ENCODE assay signal across 26 cellular contexts in the genomic region with DNA sequence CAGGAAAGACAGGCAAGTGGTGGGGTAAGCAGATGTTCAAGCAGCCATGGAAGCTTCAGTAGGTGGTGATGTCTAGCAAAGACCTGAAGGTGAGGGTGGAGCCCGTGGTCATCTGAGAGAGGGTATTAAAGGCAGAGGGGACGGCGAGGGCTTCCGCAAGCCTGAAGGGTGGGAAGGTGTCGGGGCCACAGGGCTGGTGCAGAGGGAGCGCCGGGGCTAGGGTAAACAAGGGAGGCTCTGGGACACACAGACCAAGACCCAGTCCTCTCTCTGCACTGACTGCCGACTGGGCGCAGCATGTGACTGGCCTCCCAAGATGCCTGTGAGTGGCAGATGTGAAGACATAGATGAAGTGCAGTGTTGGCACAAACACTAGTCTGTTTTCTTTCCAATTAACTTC.
DNase-seq lines count a peak whose midpoint lies in the region; ATAC-seq, FAIRE-seq and TF ChIP-seq lines count a peak whose summit lies in the region.
"Had no signal": no experiment of that assay in that cellular context is flagged by ENCODE, and none has a peak within 500 bp of the region (broad histone marks: within the 10 kb centered on the region; RNA-seq: fewer than 3 reads in every experiment).

No MANE protein-coding gene starts in this region.

- peaks cover 7% of the 10 kb centered on the region for H3K4me1 Mint-ChIP-seq in astrocyte (ENCODE audit: low read depth, unreplicated experiment)
- H3K4me1 Mint-ChIP-seq in nephron, result peaks cover 25% of the 10 kb centered on the region

- H3K9ac ChIP-seq in SK-N-SH, result no peak overlapping the region
- H3K9ac ChIP-seq in astrocyte (ENCODE audit: low read length), result no peak overlapping the region

- H3K36me3 Mint-ChIP-seq in astrocyte (ENCODE audit: low read depth, unreplicated experiment) (peaks cover 2% of the 10 kb centered on the region), nephron (ENCODE audit: low read depth) (no peaks in the 10 kb centered on the region)
- H3K36me3 Mint-ChIP-seq: CD14-positive monocyte had no signal

- H3K27me3 ChIP-seq in SK-N-SH (ENCODE audit: insufficient read depth), result no peaks in the 10 kb centered on the region
- no peaks in the 10 kb centered on the region for H3K27me3 ChIP-seq in astrocyte (ENCODE audit: insufficient read depth, low read length)
- no peaks in the 10 kb centered on the region for H3K27me3 ChIP-seq in MG63
- H3K27me3 ChIP-seq: BE2C, SJCRH30 had no signal

- H3K4me3 ChIP-seq in SK-N-SH (ENCODE audit: low read depth in 2 of 2, low read length in 1 of 2) (no peak overlapping the region), astrocyte (ENCODE audit: insufficient read depth, low read depth, low read length) (no peak overlapping the region), MG63 (no peak overlapping the region)
- H3K4me3 ChIP-seq: K562, SJCRH30 had no signal

- 95% methylated on average over 9 of the region's 9 CpGs for WGBS in SK-N-SH (ENCODE audit: low lambda C conversion rate)

- H3K27me3 Mint-ChIP-seq in astrocyte (ENCODE audit: low read depth, unreplicated experiment) (no peaks in the 10 kb centered on the region), nephron (ENCODE audit: low read depth) (peaks cover 11% of the 10 kb centered on the region)

- no peak for TF ChIP-seq CTCF in SK-N-SH (IDR thresholded peaks at IDR 0.05)
- TF ChIP-seq CTCF in astrocyte (IDR thresholded peaks at IDR 0.05; ENCODE audit: insufficient read depth, low read depth, low read length), result no peak
- TF ChIP-seq CTCF in nephron (IDR thresholded peaks at IDR 0.05; ENCODE audit: unreplicated experiment in 3 of 3), result no peak

- CTCF ChIA-PET in SK-N-SH (lab: Yijun Ruan, JAX), result interaction anchor here (1.4 to 16.2 kb wide), 5 partner anchors 295 to 562 kb away, joined by 4 to 275 read pairs (median 7); no protein-coding TSS in a partner anchor

- H3K27ac ChIP-seq in SK-N-SH (ENCODE audit: low read depth in 2 of 2, low read length in 1 of 2) (peak overlapping the region in 1 of 2 experiments; percentile 29; a peak in 1 of 4 replicates), astrocyte (ENCODE audit: low read depth, low read length) (no peak overlapping the region)
- H3K27ac ChIP-seq: 22Rv1, SJCRH30 had no signal

- no peak for DNase-seq in SK-N-SH
- no peak for DNase-seq in astrocyte (ENCODE audit: low read depth)
- DNase-seq in midbrain (lab: John Stamatoyannopoulos, UW), result no peak
- DNase-seq in NCI-H1417 treated with DMSO at 0.1 percent for 48 hours (lab: John Stamatoyannopoulos, UW), result no peak
- DNase-seq in MG63, result no peak
- DNase-seq: ACHN; BE2C; DMS153; DND-41; MM.1S; NCI-H1694; NCI-H2029 treated with DMSO at 0.1 percent for 48 hours; NCI-H446 treated with DMSO at 0.1 percent for 48 hours; NCI-H526; NCI-H82; NK-92 treated with Interleukin-12 subunit alpha and Interleukin-12 subunit beta, amount 100 ng/mL, for 24 hours; SJCRH30 had no signal

- H3K4me2 ChIP-seq in SK-N-SH (no peak overlapping the region), astrocyte (ENCODE audit: low read length) (no peak overlapping the region)

- peaks cover 7 to 14% of the 10 kb centered on the region in 2 experiments; a peak in 2 of 4 replicates for H3K4me1 ChIP-seq in SK-N-SH (ENCODE audit: control insufficient read depth in 1 of 2, insufficient read depth in 2 of 2, low read depth in 1 of 2, low read length in 1 of 2)
- H3K4me1 ChIP-seq in astrocyte (ENCODE audit: insufficient read depth, low read length), result peaks cover 4% of the 10 kb centered on the region
- H3K4me1 ChIP-seq: SJCRH30 had no signal

- H3K9me3 Mint-ChIP-seq in astrocyte (ENCODE audit: unreplicated experiment) (no peaks in the 10 kb centered on the region), nephron (no peaks in the 10 kb centered on the region)
- H3K9me3 Mint-ChIP-seq: CD14-positive monocyte had no signal

- no peak for ATAC-seq in SK-N-SH treated with all-trans-retinoic acid at 6 μM for 48 hours
- ATAC-seq: HepG2, K562, Right ventricle myocardium inferior had no signal

- no peak for TF ChIP-seq RAD21 in SK-N-SH (IDR thresholded peaks at IDR 0.05; ENCODE audit: low read length)

- H3K9me3 ChIP-seq in SK-N-SH (no peaks in the 10 kb centered on the region), astrocyte (ENCODE audit: insufficient read depth, low read depth, low read length) (no peaks in the 10 kb centered on the region), MG63 (no peaks in the 10 kb centered on the region)
- H3K9me3 ChIP-seq: BE2C, SJCRH30 had no signal

- H3K27ac Mint-ChIP-seq in astrocyte (ENCODE audit: unreplicated experiment), result peak overlapping the region; percentile 77
- peak overlapping the region in 2 of 3 experiments; percentile 7 to 13 for H3K27ac Mint-ChIP-seq in nephron

- H4K20me1 ChIP-seq in SK-N-SH (ENCODE audit: insufficient read depth) (no peaks in the 10 kb centered on the region), astrocyte (ENCODE audit: insufficient read depth, low read length) (no peaks in the 10 kb centered on the region)

- H2AFZ ChIP-seq in SK-N-SH (ENCODE audit: low read depth), result no peak overlapping the region
- no peak overlapping the region for H2AFZ ChIP-seq in astrocyte (ENCODE audit: low read depth, low read length)

- H3F3A ChIP-seq in SK-N-SH (replicated peaks; ENCODE audit: insufficient read depth), result peaks cover 5% of the 10 kb centered on the region

- H3K79me2 ChIP-seq in SK-N-SH (ENCODE audit: insufficient read depth) (no peaks in the 10 kb centered on the region), astrocyte (ENCODE audit: insufficient read depth, low read length) (no peaks in the 10 kb centered on the region)

- H3K36me3 ChIP-seq in SK-N-SH (replicated peaks in 1 of 2; ENCODE audit: control insufficient read depth in 1 of 2, insufficient read depth in 2 of 2, low read length in 1 of 2) (no peaks in the 10 kb centered on the region), astrocyte (ENCODE audit: insufficient read depth, low read length) (no peaks in the 10 kb centered on the region), MG63 (no peaks in the 10 kb centered on the region)
- H3K36me3 ChIP-seq: BE2C, SJCRH30 had no signal

- FAIRE-seq in astrocyte (lab: Jason Lieb, UNC), result no peak
- FAIRE-seq: GM12892, H54, HepG2, K562 had no signal

- no peak overlapping the region for H3K4me3 Mint-ChIP-seq in astrocyte (ENCODE audit: unreplicated experiment)
- no peak overlapping the region for H3K4me3 Mint-ChIP-seq in nephron
- H3K4me3 Mint-ChIP-seq: CD14-positive monocyte had no signal

- TF ChIP-seq EP300 in SK-N-SH (IDR thresholded peaks at IDR 0.05; ENCODE audit: borderline replicate concordance in 1 of 2, low read depth in 1 of 2, low read length in 1 of 2), result no peak

- POLR2A ChIA-PET in SK-N-SH (lab: Yijun Ruan, JAX), result no interaction called here

- H3K9me2 ChIP-seq in SK-N-SH, result no peaks in the 10 kb centered on the region

TF ChIP-seq in SK-N-SH, 30 proteins besides CTCF, POLR2A, EP300 and RAD21:
- no peak for TF ChIP-seq FOSL2 (IDR thresholded peaks at IDR 0.05; ENCODE audit: borderline replicate concordance, low read depth)
- no peak for TF ChIP-seq RXRA (IDR thresholded peaks at IDR 0.05; ENCODE audit: borderline replicate concordance, low read depth)
- no peak for TF ChIP-seq FOXM1 (IDR thresholded peaks at IDR 0.05; ENCODE audit: low read depth)
- TF ChIP-seq, protein P1, sequence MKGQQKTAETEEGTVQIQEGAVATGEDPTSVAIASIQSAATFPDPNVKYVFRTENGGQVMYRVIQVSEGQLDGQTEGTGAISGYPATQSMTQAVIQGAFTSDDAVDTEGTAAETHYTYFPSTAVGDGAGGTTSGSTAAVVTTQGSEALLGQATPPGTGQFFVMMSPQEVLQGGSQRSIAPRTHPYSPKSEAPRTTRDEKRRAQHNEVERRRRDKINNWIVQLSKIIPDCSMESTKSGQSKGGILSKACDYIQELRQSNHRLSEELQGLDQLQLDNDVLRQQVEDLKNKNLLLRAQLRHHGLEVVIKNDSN (IDR thresholded peaks at IDR 0.05; ENCODE audit: borderline replicate concordance, low read depth), result 0 out of 2 replicates have a peak, but pooled peaks have one; percentile 20
- TF ChIP-seq, protein P2, sequence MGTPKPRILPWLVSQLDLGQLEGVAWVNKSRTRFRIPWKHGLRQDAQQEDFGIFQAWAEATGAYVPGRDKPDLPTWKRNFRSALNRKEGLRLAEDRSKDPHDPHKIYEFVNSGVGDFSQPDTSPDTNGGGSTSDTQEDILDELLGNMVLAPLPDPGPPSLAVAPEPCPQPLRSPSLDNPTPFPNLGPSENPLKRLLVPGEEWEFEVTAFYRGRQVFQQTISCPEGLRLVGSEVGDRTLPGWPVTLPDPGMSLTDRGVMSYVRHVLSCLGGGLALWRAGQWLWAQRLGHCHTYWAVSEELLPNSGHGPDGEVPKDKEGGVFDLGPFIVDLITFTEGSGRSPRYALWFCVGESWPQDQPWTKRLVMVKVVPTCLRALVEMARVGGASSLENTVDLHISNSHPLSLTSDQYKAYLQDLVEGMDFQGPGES (IDR thresholded peaks at IDR 0.05; ENCODE audit: low read depth, low read length), result no peak
- no peak for TF ChIP-seq GATA2 (CRISPR knock-in tag; IDR thresholded peaks at IDR 0.05)

TF ChIP-seq in SK-N-SH treated with all-trans-retinoic acid at 6 μM for 48 hours, 23 proteins besides CTCF, POLR2A, EP300 and RAD21 (continues in another document):
- no peak for TF ChIP-seq ESRRG (CRISPR knock-in tag; IDR thresholded peaks at IDR 0.05)
- TF ChIP-seq TCF4 (CRISPR knock-in tag; IDR thresholded peaks at IDR 0.05; ENCODE audit: borderline replicate concordance), result no peak
- no peak for TF ChIP-seq ZNF565 (CRISPR knock-in tag; conservative IDR thresholded peaks at IDR 0.05; ENCODE audit: low read depth)
- no peak for TF ChIP-seq ZNF8 (CRISPR knock-in tag; IDR thresholded peaks at IDR 0.05)
- no peak for TF ChIP-seq RARB (CRISPR knock-in tag; IDR thresholded peaks at IDR 0.05)
- TF ChIP-seq, protein P3, sequence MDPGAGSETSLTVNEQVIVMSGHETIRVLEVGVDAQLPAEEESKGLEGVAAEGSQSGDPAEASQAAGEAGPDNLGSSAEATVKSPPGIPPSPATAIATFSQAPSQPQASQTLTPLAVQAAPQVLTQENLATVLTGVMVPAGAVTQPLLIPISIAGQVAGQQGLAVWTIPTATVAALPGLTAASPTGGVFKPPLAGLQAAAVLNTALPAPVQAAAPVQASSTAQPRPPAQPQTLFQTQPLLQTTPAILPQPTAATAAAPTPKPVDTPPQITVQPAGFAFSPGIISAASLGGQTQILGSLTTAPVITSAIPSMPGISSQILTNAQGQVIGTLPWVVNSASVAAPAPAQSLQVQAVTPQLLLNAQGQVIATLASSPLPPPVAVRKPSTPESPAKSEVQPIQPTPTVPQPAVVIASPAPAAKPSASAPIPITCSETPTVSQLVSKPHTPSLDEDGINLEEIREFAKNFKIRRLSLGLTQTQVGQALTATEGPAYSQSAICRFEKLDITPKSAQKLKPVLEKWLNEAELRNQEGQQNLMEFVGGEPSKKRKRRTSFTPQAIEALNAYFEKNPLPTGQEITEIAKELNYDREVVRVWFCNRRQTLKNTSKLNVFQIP (CRISPR knock-in tag; IDR thresholded peaks at IDR 0.05; ENCODE audit: borderline replicate concordance, low read depth), result no peak
- no peak for TF ChIP-seq CSDC2 (CRISPR knock-in tag; IDR thresholded peaks at IDR 0.05)
- no peak for TF ChIP-seq ZFP3 (CRISPR knock-in tag; IDR thresholded peaks at IDR 0.05)
- no peak for TF ChIP-seq SNAI2 (CRISPR knock-in tag; IDR thresholded peaks at IDR 0.05)
- no peak for TF ChIP-seq ZFP30 (CRISPR knock-in tag; IDR thresholded peaks at IDR 0.05)
- TF ChIP-seq ARNTL (CRISPR knock-in tag; IDR thresholded peaks at IDR 0.05; ENCODE audit: borderline replicate concordance, low read depth), result no peak
